13 cellular contexts compared by ENCODE assay signal in the genomic region with DNA sequence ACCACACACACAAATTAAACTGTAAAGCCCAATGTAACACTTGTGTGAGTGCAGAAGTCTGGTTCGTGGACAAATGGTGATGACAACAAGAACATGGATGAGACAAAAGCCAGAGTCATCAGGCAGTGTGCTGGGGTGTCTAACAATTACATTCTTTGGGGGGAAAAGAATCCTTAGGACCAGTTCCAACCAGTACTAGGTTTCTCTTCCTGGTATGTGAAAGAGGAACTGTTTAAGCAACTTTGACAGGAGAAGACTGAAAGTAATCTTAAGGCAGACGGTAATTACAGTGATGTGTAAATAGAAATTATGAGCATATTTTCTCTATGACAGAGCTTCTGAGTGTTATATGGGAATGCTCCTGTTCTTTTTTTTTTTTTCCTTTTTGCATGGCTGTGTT.
DNase-seq lines count a peak whose midpoint lies in the region; ATAC-seq and TF ChIP-seq lines count a peak whose summit lies in the region.
"Had no signal": no experiment of that assay in that cellular context is flagged by ENCODE, and none has a peak within 500 bp of the region (broad histone marks: within the 10 kb centered on the region; RNA-seq: fewer than 3 reads in every experiment).

No MANE protein-coding gene starts in this region.

- POLR2A ChIA-PET in WTC11 (lab: Charles Lee) = no interaction called here

- H3K27me3 Mint-ChIP-seq in chondrocyte (ENCODE audit: low read depth) = no peaks in the 10 kb centered on the region
- H3K27me3 Mint-ChIP-seq in WTC11 (ENCODE audit: low read depth) = no peaks in the 10 kb centered on the region
- H3K27me3 Mint-ChIP-seq in nephron progenitor cell (ENCODE audit: low read depth, poor library complexity) = peaks cover 4% of the 10 kb centered on the region

- H3K36me3 ChIP-seq in mucosa of descending colon (ENCODE audit: low read depth) = no peaks in the 10 kb centered on the region

- H3K9me3 ChIP-seq in mucosa of descending colon = no peaks in the 10 kb centered on the region
- H3K9me3 ChIP-seq: heart left ventricle, lower lobe of right lung had no signal

- intact Hi-C loops in mucosa of descending colon (cut with DNase I, micrococcal nuclease) = no loop called here

- DNase-seq in AG10803 (ENCODE audit: low read depth) = peak; percentile 94
- DNase-seq in MV-4-11 (lab: John Stamatoyannopoulos, UW) = peak; percentile 80
- no peak for DNase-seq in chondrocyte (ENCODE audit: low spot score)
- DNase-seq in mucosa of descending colon = no peak
- DNase-seq in WTC11 (ENCODE audit: low spot score) = no peak
- DNase-seq in nephron progenitor cell = no peak
- DNase-seq in HuH-7 (ENCODE audit: low spot score) = no peak
- DNase-seq: effector CD4-positive, alpha-beta T cell; heart left ventricle; lower lobe of right lung; MM.1S; NCI-H446 had no signal

- no peak overlapping the region for H3K4me3 Mint-ChIP-seq in chondrocyte (ENCODE audit: unreplicated experiment)
- H3K4me3 Mint-ChIP-seq in WTC11 = no peak overlapping the region
- no peak overlapping the region for H3K4me3 Mint-ChIP-seq in nephron progenitor cell

- ATAC-seq in mucosa of descending colon (peak; percentile 46), HG03469 (IDR thresholded peaks at IDR 0.05; ENCODE audit: unreplicated experiment) (no peak), WTC11 (no peak)

- peaks cover 2% of the 10 kb centered on the region for H3K4me1 ChIP-seq in mucosa of descending colon (ENCODE audit: low read depth)

- peak overlapping the region; percentile 87 for H3K27ac Mint-ChIP-seq in chondrocyte (ENCODE audit: unreplicated experiment)
- H3K27ac Mint-ChIP-seq in WTC11 = no peak overlapping the region
- H3K27ac Mint-ChIP-seq in nephron progenitor cell = no peak overlapping the region

- CTCF ChIA-PET in WTC11 (lab: Charles Lee) = no interaction called here

- H3K4me1 Mint-ChIP-seq in chondrocyte (ENCODE audit: low read depth) (peaks cover 85% of the 10 kb centered on the region), WTC11 (0 out of 2 replicates have a peak, but pooled peaks cover 4% of the 10 kb centered on the region), nephron progenitor cell (peaks cover 55% of the 10 kb centered on the region)

- TF ChIP-seq CTCF in AG10803 (conservative IDR thresholded peaks at IDR 0.05; ENCODE audit: low read length) (no peak), chondrocyte (IDR thresholded peaks at IDR 0.05) (no peak), mucosa of descending colon (IDR thresholded peaks at IDR 0.05) (no peak), WTC11 (IDR thresholded peaks at IDR 0.05) (no peak), nephron progenitor cell (IDR thresholded peaks at IDR 0.05) (no peak)

- no peaks in the 10 kb centered on the region for H3K9me3 Mint-ChIP-seq in chondrocyte (ENCODE audit: low read depth)
- H3K9me3 Mint-ChIP-seq in WTC11 = no peaks in the 10 kb centered on the region
- no peaks in the 10 kb centered on the region for H3K9me3 Mint-ChIP-seq in nephron progenitor cell

- H3K4me3 ChIP-seq in AG10803 (ENCODE audit: low read length) (no peak overlapping the region), mucosa of descending colon (no peak overlapping the region)
- H3K4me3 ChIP-seq: lower lobe of right lung had no signal

- H3K36me3 Mint-ChIP-seq in chondrocyte (ENCODE audit: low read depth) = peaks cover 29% of the 10 kb centered on the region
- no peaks in the 10 kb centered on the region for H3K36me3 Mint-ChIP-seq in WTC11
- peaks cover 76% of the 10 kb centered on the region for H3K36me3 Mint-ChIP-seq in nephron progenitor cell (ENCODE audit: low read depth)

TF ChIP-seq in WTC11, 78 proteins besides CTCF, POLR2A, EP300 and RAD21 (continues in another document):
- TF ChIP-seq, protein P1, sequence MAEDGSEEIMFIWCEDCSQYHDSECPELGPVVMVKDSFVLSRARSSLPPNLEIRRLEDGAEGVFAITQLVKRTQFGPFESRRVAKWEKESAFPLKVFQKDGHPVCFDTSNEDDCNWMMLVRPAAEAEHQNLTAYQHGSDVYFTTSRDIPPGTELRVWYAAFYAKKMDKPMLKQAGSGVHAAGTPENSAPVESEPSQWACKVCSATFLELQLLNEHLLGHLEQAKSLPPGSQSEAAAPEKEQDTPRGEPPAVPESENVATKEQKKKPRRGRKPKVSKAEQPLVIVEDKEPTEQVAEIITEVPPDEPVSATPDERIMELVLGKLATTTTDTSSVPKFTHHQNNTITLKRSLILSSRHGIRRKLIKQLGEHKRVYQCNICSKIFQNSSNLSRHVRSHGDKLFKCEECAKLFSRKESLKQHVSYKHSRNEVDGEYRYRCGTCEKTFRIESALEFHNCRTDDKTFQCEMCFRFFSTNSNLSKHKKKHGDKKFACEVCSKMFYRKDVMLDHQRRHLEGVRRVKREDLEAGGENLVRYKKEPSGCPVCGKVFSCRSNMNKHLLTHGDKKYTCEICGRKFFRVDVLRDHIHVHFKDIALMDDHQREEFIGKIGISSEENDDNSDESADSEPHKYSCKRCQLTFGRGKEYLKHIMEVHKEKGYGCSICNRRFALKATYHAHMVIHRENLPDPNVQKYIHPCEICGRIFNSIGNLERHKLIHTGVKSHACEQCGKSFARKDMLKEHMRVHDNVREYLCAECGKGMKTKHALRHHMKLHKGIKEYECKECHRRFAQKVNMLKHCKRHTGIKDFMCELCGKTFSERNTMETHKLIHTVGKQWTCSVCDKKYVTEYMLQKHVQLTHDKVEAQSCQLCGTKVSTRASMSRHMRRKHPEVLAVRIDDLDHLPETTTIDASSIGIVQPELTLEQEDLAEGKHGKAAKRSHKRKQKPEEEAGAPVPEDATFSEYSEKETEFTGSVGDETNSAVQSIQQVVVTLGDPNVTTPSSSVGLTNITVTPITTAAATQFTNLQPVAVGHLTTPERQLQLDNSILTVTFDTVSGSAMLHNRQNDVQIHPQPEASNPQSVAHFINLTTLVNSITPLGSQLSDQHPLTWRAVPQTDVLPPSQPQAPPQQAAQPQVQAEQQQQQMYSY (CRISPR knock-in tag; IDR thresholded peaks at IDR 0.05) = no peak
- TF ChIP-seq SP1 (CRISPR knock-in tag; conservative IDR thresholded peaks at IDR 0.05) = no peak
- no peak for TF ChIP-seq FOXJ3 (CRISPR knock-in tag; IDR thresholded peaks at IDR 0.05; ENCODE audit: borderline replicate concordance)
- no peak for TF ChIP-seq GTF2I (CRISPR knock-in tag; conservative IDR thresholded peaks at IDR 0.05)
- no peak for TF ChIP-seq ZNF396 (CRISPR knock-in tag; IDR thresholded peaks at IDR 0.05; ENCODE audit: borderline replicate concordance)
- TF ChIP-seq, protein P2, sequence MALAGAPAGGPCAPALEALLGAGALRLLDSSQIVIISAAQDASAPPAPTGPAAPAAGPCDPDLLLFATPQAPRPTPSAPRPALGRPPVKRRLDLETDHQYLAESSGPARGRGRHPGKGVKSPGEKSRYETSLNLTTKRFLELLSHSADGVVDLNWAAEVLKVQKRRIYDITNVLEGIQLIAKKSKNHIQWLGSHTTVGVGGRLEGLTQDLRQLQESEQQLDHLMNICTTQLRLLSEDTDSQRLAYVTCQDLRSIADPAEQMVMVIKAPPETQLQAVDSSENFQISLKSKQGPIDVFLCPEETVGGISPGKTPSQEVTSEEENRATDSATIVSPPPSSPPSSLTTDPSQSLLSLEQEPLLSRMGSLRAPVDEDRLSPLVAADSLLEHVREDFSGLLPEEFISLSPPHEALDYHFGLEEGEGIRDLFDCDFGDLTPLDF (CRISPR knock-in tag; IDR thresholded peaks at IDR 0.05) = no peak
- TF ChIP-seq, protein P3, sequence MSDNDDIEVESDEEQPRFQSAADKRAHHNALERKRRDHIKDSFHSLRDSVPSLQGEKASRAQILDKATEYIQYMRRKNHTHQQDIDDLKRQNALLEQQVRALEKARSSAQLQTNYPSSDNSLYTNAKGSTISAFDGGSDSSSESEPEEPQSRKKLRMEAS (CRISPR knock-in tag; IDR thresholded peaks at IDR 0.05) = no peak
- no peak for TF ChIP-seq GRHL2 (CRISPR knock-in tag; IDR thresholded peaks at IDR 0.05; ENCODE audit: insufficient replicate concordance, severe bottlenecking)
- TF ChIP-seq FOXP4 (CRISPR knock-in tag; IDR thresholded peaks at IDR 0.05) = no peak
- TF ChIP-seq, protein P4, sequence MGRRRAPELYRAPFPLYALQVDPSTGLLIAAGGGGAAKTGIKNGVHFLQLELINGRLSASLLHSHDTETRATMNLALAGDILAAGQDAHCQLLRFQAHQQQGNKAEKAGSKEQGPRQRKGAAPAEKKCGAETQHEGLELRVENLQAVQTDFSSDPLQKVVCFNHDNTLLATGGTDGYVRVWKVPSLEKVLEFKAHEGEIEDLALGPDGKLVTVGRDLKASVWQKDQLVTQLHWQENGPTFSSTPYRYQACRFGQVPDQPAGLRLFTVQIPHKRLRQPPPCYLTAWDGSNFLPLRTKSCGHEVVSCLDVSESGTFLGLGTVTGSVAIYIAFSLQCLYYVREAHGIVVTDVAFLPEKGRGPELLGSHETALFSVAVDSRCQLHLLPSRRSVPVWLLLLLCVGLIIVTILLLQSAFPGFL (CRISPR knock-in tag; IDR thresholded peaks at IDR 0.05; ENCODE audit: borderline replicate concordance) = no peak
- TF ChIP-seq, protein P5, sequence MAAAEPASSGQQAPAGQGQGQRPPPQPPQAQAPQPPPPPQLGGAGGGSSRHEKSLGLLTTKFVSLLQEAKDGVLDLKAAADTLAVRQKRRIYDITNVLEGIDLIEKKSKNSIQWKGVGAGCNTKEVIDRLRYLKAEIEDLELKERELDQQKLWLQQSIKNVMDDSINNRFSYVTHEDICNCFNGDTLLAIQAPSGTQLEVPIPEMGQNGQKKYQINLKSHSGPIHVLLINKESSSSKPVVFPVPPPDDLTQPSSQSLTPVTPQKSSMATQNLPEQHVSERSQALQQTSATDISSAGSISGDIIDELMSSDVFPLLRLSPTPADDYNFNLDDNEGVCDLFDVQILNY (CRISPR knock-in tag; IDR thresholded peaks at IDR 0.05) = no peak
- no peak for TF ChIP-seq RELA (CRISPR knock-in tag; IDR thresholded peaks at IDR 0.05; ENCODE audit: borderline replicate concordance)
- TF ChIP-seq EMX1 (CRISPR knock-in tag; IDR thresholded peaks at IDR 0.05) = no peak
- TF ChIP-seq ZNF671 (CRISPR knock-in tag; IDR thresholded peaks at IDR 0.05) = no peak

Comparison
In these comparisons a context has a peak if more than half of its experiments do, and no peak if none do; other contexts are left out.
1. DNase-seq: peak in AG10803 (single experiment) and MV-4-11 (single experiment); none in chondrocyte (single experiment), mucosa of descending colon (0 of 3), WTC11 (single experiment), nephron progenitor cell (single experiment) and HuH-7 (single experiment).